Comparison of ENCODE assay signal across 8 cellular contexts in the genomic region with DNA sequence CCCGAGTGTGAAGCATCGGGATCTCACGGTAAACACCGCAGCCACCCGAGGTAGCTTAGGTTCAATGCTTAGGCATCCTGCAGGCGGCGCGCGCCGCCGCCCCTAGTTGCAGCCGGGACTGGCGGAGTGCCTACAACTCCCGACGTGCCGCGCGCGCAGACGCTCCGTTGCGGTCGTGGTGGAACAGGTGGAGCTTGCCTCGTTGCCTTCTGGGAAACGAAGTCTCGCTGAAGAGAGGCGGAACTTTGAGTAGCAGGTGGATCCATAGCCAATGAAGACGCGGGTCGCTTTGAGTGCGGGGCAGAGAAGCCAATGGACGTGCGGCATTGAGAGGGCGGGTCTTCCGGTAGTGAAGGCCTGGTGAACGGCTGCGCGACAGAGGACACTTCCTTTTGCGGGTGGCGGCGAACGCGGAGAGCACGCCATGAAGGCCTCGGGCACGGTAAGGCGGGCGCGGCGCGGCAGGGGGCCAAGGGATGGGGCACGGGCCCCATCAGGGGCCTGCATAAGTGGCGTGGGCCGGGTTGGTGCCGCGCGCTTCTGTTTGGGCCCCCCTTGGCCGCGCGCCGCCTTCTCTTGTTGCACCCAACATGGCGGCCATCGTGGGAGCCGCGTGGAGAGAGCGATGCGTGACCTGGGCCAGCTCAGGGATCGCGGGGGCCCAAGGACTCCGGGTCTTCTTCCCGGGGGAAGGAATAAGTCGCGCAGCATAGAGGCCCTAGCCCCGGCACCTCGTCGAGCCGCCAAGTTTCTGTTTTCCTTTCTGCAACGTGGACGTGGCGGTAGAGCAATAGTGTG. TPM values are rescaled to one million over a fixed set of nuclear protein-coding genes. Genes with fewer than 3 reads are reported as not detected.
DNase-seq lines count a peak whose midpoint lies in the region; ATAC-seq and TF ChIP-seq lines count a peak whose summit lies in the region.

A gene (plus strand): TSS at position 378 of the 798 bp plus-strand sequence. CDS start 47 bp downstream, at position 425.

- no peaks in the 10 kb centered on the region for H3K9me3 ChIP-seq in upper lobe of left lung

- peak; percentile 95 for ATAC-seq in HG02763 (IDR thresholded peaks at IDR 0.05; ENCODE audit: unreplicated experiment)
- peak; percentile 97 to 98 for ATAC-seq in upper lobe of left lung (ENCODE audit: low FRiP score in 2 of 2)

- H3K36me3 ChIP-seq in upper lobe of left lung = peaks cover 20 to 36% (median 34%) of the 10 kb centered on the region in 4 donors

- peak; percentile 96 for TF ChIP-seq CTCF in GM12873 (IDR thresholded peaks at IDR 0.05; ENCODE audit: insufficient read depth, low read depth, low read length, missing control alignments)
- peak; percentile 70 to 96 (median 89) for TF ChIP-seq CTCF in upper lobe of left lung (IDR thresholded peaks at IDR 0.05)

- H3K4me1 ChIP-seq in upper lobe of left lung = peaks cover 16 to 39% (median 29%) of the 10 kb centered on the region in 4 donors

- peak; percentile 97 for DNase-seq in NCI-H1417 treated with DMSO at 0.1 percent for 48 hours (lab: John Stamatoyannopoulos, UW)
- peak; percentile 99 for DNase-seq in T follicular helper cell (ENCODE audit: low read depth)
- peak; percentile 100 for DNase-seq in cardiac septum (ENCODE audit: low spot score)
- DNase-seq in pons (ENCODE audit: low spot score) = peak; percentile 100
- DNase-seq in upper lobe of left lung = peak; percentile 99 to 100

- WGBS in adipose tissue, 3 donors = 0 to 1% (median 0%) methylated on average over 75 to 80 of the region's 80 CpGs
- 0 to 1% methylated on average over 23 to 55 of the region's 80 CpGs for WGBS in upper lobe of left lung, 2 donors

- intact Hi-C loops in cardiac septum (cut with DNase I) = loop anchor here (1.0 to 10.0 kb wide), 3 partner anchors 73 to 155 kb away; no protein-coding TSS in a partner anchor

- H3K27ac ChIP-seq in adipose tissue (ENCODE audit: low read depth, low read length) (peak within 1 kb of the TSS; percentile 79), upper lobe of left lung (peak within 1 kb of the TSS; percentile 84 to 92 (median 88))

- peak; percentile 78 to 98 (median 92) for TF ChIP-seq POLR2A in upper lobe of left lung (IDR thresholded peaks at IDR 0.05)

- TF ChIP-seq EP300 in upper lobe of left lung (IDR thresholded peaks at IDR 0.05) = no peak

- no peaks in the 10 kb centered on the region for H3K27me3 ChIP-seq in upper lobe of left lung

- H3K4me3 ChIP-seq in upper lobe of left lung = peak within 1 kb of the TSS; percentile 87 to 100 (median 94)

RNA-seq across cellular contexts. Expression of the gene that starts here (rescaled TPM):
- polyA plus RNA-seq in adipose tissue = 1,000 to 10,000 TPM; 2,749 to 3,693 (median 2,955) TPM
- total RNA-seq in cardiac septum = 669 TPM
- 1,000 to 10,000 TPM in 3 of 6 donors, 100 to 1,000 TPM in 3; 705 to 1,655 (median 1,002) TPM for total RNA-seq in upper lobe of left lung

Comparison
In these comparisons a context has a peak if more than half of its experiments do, and no peak if none do; other contexts are left out.
1. Peak in every context shown above with its lines: DNase-seq, ATAC-seq, H3K4me3 ChIP-seq and H3K27ac ChIP-seq.